9 cellular contexts compared by ENCODE assay signal in the genomic region with DNA sequence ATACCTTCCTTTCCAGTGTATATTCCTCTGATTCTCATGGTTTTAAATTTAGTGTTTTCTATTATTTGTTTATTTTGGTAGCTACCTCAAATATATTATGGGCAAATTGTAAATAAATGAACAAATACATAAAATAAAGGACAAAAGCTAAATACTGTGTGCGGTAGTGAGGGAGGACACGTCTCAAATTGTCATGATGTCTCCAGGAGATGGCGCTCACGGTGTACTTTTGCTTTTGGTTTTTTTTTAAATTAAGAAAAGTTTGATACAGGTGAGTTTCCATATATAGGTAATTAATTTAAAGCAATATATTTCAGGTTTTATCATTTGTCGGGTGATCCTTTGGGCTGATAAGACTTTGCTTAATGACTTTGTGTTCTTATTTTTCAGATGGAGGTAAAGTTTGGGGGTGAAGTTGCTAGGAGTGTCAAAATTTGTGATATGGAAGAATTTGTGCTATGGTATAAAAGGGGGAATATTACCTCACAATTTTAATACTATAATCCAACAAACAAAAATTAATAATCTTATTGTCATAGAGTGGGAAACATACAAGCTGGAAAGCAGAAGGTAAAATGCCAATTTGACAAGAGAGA.
DNase-seq lines count a peak whose midpoint lies in the region; ATAC-seq and TF ChIP-seq lines count a peak whose summit lies in the region.
"Had no signal": no experiment of that assay in that cellular context is flagged by ENCODE, and none has a peak within 500 bp of the region (broad histone marks: within the 10 kb centered on the region; RNA-seq: fewer than 3 reads in every experiment).

No MANE protein-coding gene starts in this region.

- no peak for TF ChIP-seq CTCF in GM20000 (IDR thresholded peaks at IDR 0.05; ENCODE audit: extremely low read depth, missing control alignments)
- peak; percentile 69 for TF ChIP-seq CTCF in PC-9 (conservative IDR thresholded peaks at IDR 0.05)
- peak; percentile 62 for TF ChIP-seq CTCF in hepatocyte (IDR thresholded peaks at IDR 0.05; ENCODE audit: poor library complexity)

- H3K27ac ChIP-seq in PC-9: no peak overlapping the region
- H3K27ac ChIP-seq in hepatocyte: no peak overlapping the region

- in situ Hi-C loops in ACHN (cut with HindIII; ENCODE audit: low pct_ligation_motif_present, low pct_unique_long_range_greater_than_20kb, low sequenced_read_pairs): no loop called here

- POLR2A ChIA-PET in PC-9 (lab: Charles Lee; ENCODE audit: unreplicated experiment): interaction anchor here (0.8 kb wide), 1 partner anchor 932 kb away, joined by 5 read pairs; no protein-coding TSS in a partner anchor

- CTCF ChIA-PET in PC-9 (lab: Charles Lee): interaction anchor here (0.6 kb wide), 1 partner anchor 715 kb away, joined by 6 read pairs; no protein-coding TSS in a partner anchor

- H3K79me2 ChIP-seq in PC-9 (ENCODE audit: low read depth): no peaks in the 10 kb centered on the region
- H3K79me2 ChIP-seq in hepatocyte: no peaks in the 10 kb centered on the region

- ATAC-seq in HG03432 (IDR thresholded peaks at IDR 0.05; ENCODE audit: unreplicated experiment) (no peak), GM21619 (IDR thresholded peaks at IDR 0.05; ENCODE audit: unreplicated experiment) (no peak)

- H3K4me1 ChIP-seq in PC-9 (replicated peaks; ENCODE audit: insufficient read depth): no peaks in the 10 kb centered on the region
- H3K4me1 ChIP-seq in hepatocyte (ENCODE audit: insufficient read depth): no peaks in the 10 kb centered on the region

- WGBS in hepatocyte (ENCODE audit: low lambda C conversion rate, missing lambda C conversion rate): 35% methylated on average over 5 of the region's 5 CpGs

- H2AFZ ChIP-seq in PC-9 (no peak overlapping the region), hepatocyte (no peak overlapping the region)

- intact Hi-C loops in PC-9 (cut with micrococcal nuclease; ENCODE audit: unreplicated experiment): no loop called here

- H3F3A ChIP-seq in PC-9 (ENCODE audit: insufficient read depth, low read depth): no peaks in the 10 kb centered on the region

- H3K4me2 ChIP-seq in PC-9 (no peak overlapping the region), hepatocyte (no peak overlapping the region)

- H3K27me3 ChIP-seq in PC-9 (ENCODE audit: insufficient read depth, low read depth) (no peaks in the 10 kb centered on the region), hepatocyte (no peaks in the 10 kb centered on the region)

- H3K36me3 ChIP-seq in PC-9 (ENCODE audit: low read depth): no peaks in the 10 kb centered on the region
- H3K36me3 ChIP-seq in hepatocyte (replicated peaks; ENCODE audit: insufficient read depth, low read depth): no peaks in the 10 kb centered on the region

- no TSS peak for BruUV-seq in PC-9 (replicated peaks; lab: Mats Ljungman, UMichigan)

- H3K9me2 ChIP-seq in PC-9 (ENCODE audit: insufficient read depth): no peaks in the 10 kb centered on the region
- no peaks in the 10 kb centered on the region for H3K9me2 ChIP-seq in hepatocyte (replicated peaks; ENCODE audit: insufficient read depth)

- DNase-seq in ACHN (peak; percentile 40), GM20000 (ENCODE audit: low spot score) (peak; percentile 13), PC-9 (peak in 1 of 2 experiments; percentile 19), hepatocyte (ENCODE audit: low spot score) (peak; percentile 35), NCI-H226 (no peak)
- no peak for DNase-seq in activated CD8-positive, alpha-beta memory T cell treated with anti-CD3 and anti-CD28 coated beads, Interleukin-2, amount 50 U/mL, for 4 hours

- H3K9me3 ChIP-seq in PC-9 (ENCODE audit: insufficient read depth, low read depth): peaks cover 3% of the 10 kb centered on the region; the same call in 1 of the 2 replicates
- H3K9me3 ChIP-seq in hepatocyte (ENCODE audit: low read depth): no peaks in the 10 kb centered on the region

- H3K4me3 ChIP-seq in PC-9 (no peak overlapping the region), hepatocyte (no peak overlapping the region)
- H3K4me3 ChIP-seq: lung had no signal

- no peaks in the 10 kb centered on the region for H4K20me1 ChIP-seq in PC-9 (ENCODE audit: insufficient read depth)
- no peaks in the 10 kb centered on the region for H4K20me1 ChIP-seq in hepatocyte (ENCODE audit: insufficient read depth, poor library complexity, severe bottlenecking)

Comparison
In these comparisons a context has a peak if more than half of its experiments do, and no peak if none do; other contexts are left out.
1. DNase-seq: peak in ACHN (single experiment), GM20000 (single experiment) and hepatocyte (single experiment); none in activated CD8-positive, alpha-beta memory T cell treated with anti-CD3 and anti-CD28 coated beads, Interleukin-2, amount 50 U/mL, for 4 hours (single experiment) and NCI-H226 (single experiment).